In genomic region chr5:115841382-115842088, GRCh38 we compare ENCODE assay signal across 8 cellular contexts. TPM values are rescaled to one million over a fixed set of nuclear protein-coding genes. Genes with fewer than 3 reads are reported as not detected.
DNase-seq lines count a peak whose midpoint lies in the region; ATAC-seq lines count a peak whose summit lies in the region.

AP3S1 (plus strand) TSS chr5:115841935; CDS start chr5:115842038, 103 bp downstream.
ATG12 (minus strand) TSS chr5:115841565; CDS start chr5:115841552, 13 bp downstream.

- H3K36me3 Mint-ChIP-seq in IgD-negative memory B cell = no peaks in the 10 kb centered on the region

- no peaks in the 10 kb centered on the region for H3K9me3 Mint-ChIP-seq in IgD-negative memory B cell

- H3K4me1 Mint-ChIP-seq in IgD-negative memory B cell = peaks cover 44 to 52% (median 47%) of the 10 kb centered on the region in 3 donors

- peak within 1 kb of the TSS; percentile 98 to 100 (median 99) for H3K4me3 Mint-ChIP-seq in IgD-negative memory B cell

- DNase-seq in DMS153 (lab: John Stamatoyannopoulos, UW) = peak; percentile 36
- DNase-seq in OCI-M1 (lab: John Stamatoyannopoulos, UW) = peak; percentile 82
- DNase-seq in activated T-cell treated with anti-CD3 and anti-CD28 coated beads for 24 hours (ENCODE audit: low read depth) = peak; percentile 85
- DNase-seq in epidermal melanocyte (ENCODE audit: insufficient read length, low spot score) = peak; percentile 64
- DNase-seq in middle frontal gyrus (ENCODE audit: extremely low spot score, low spot score) = peak; percentile 89
- peak; percentile 76 to 78 for DNase-seq in stimulated activated CD8-positive, alpha-beta memory T cell treated with anti-CD3 and anti-CD28 coated beads, Interleukin-2, amount 100 ng/mL, for 1 hour (ENCODE audit: low read depth in 2 of 2)

- peak; percentile 81 for ATAC-seq in GM21576 (IDR thresholded peaks at IDR 0.05; ENCODE audit: unreplicated experiment)

- H3K27ac Mint-ChIP-seq in IgD-negative memory B cell = peak within 1 kb of the TSS; percentile 98 to 100 (median 99)

- no peaks in the 10 kb centered on the region for H3K27me3 Mint-ChIP-seq in IgD-negative memory B cell

RNA-seq across cellular contexts. Expression of gene AP3S1, which starts in this region (rescaled TPM):
- 87.5 TPM for polyA plus RNA-seq in IgD-negative memory B cell

RNA-seq across cellular contexts. Expression of gene ATG12, which starts in this region (rescaled TPM):
- 112 TPM for polyA plus RNA-seq in IgD-negative memory B cell

Comparison
In these comparisons a context has a peak if more than half of its experiments do, and no peak if none do; other contexts are left out.
1. Peak in every context shown above with its lines: DNase-seq and ATAC-seq.
2. DNase-seq: peak in every context shown above with its lines; median percentile 89 in middle frontal gyrus; 85 in activated T-cell treated with anti-CD3 and anti-CD28 coated beads for 24 hours; 82 in OCI-M1; 77 in stimulated activated CD8-positive, alpha-beta memory T cell treated with anti-CD3 and anti-CD28 coated beads, Interleukin-2, amount 100 ng/mL, for 1 hour; 64 in epidermal melanocyte; 36 in DMS153.